Comparison of ENCODE assay signal across 23 cellular contexts in the genomic region with DNA sequence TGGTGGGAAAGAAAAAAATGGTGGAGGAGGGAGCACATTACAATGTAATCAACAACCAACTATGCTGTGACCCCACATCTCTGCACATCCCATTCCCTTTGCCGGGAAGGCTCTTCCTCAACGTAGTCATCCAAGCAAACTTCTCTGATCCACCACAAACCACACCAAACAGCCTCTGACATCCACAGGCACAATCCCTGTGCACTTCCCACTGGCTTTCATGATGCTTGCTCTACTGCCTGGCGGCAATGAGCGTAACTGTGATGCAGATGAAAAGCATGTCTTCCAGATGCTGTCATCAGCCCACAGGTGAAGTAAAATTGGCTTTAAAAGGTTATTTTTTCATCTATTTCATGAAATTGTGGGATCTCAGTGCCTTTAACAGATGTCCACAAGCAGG.
A peak's percentile ranks its signal among the peaks of the same experiment; 100 is the strongest.
DNase-seq lines count a peak whose midpoint lies in the region; ATAC-seq and TF ChIP-seq lines count a peak whose summit lies in the region.
"Had no signal": no experiment of that assay in that cellular context is flagged by ENCODE, and none has a peak within 500 bp of the region (broad histone marks: within the 10 kb centered on the region; RNA-seq: fewer than 3 reads in every experiment).

No MANE protein-coding gene starts in this region.

- in situ Hi-C loops in astrocyte of the spinal cord (cut with HindIII; ENCODE audit: low sequenced_read_pairs): no loop called here

- H3K4me3 ChIP-seq in HFF-Myc (replicated peaks; ENCODE audit: low read depth, low read length) (no peak overlapping the region), astrocyte of the spinal cord (ENCODE audit: low read depth, low read length) (no peak overlapping the region)
- H3K4me3 ChIP-seq: A549, adrenal gland had no signal

- ATAC-seq in HG03571 (IDR thresholded peaks at IDR 0.05; ENCODE audit: unreplicated experiment) (no peak), sciatic nerve (no peak), HG02884 (IDR thresholded peaks at IDR 0.05; ENCODE audit: unreplicated experiment) (no peak)
- ATAC-seq: A549; CD8-positive, alpha-beta T cell; effector memory CD8-positive, alpha-beta T cell; naive thymus-derived CD8-positive, alpha-beta T cell; Right ventricle myocardium inferior; stimulated activated naive CD8-positive, alpha-beta T cell treated with anti-CD3 and anti-CD28 coated beads, Interleukin-15, amount 100 ng/mL, for 72 hours; T-cell had no signal

- intact Hi-C loops in sciatic nerve (cut with DNase I): no loop called here

- DNase-seq in AG08395 (ENCODE audit: low spot score): peak; percentile 86
- DNase-seq in HFF-Myc (ENCODE audit: extremely low read depth, low read depth): peak; percentile 92
- peak; percentile 91 for DNase-seq in astrocyte of the spinal cord (ENCODE audit: low read depth, low spot score)
- peak; percentile 53 for DNase-seq in kidney tubule cell (ENCODE audit: low spot score)
- no peak for DNase-seq in stimulated activated CD4-positive, alpha-beta T cell treated with anti-CD3 and anti-CD28 coated beads, Interleukin-2, amount 100 ng/mL, for 24 hours
- DNase-seq in sciatic nerve (ENCODE audit: low spot score): no peak
- DNase-seq: activated CD4-positive, alpha-beta T cell treated with anti-CD3 and anti-CD28 coated beads, Interleukin-2, amount 10 ng/mL, durations not matched to agents 24 days and 14 days; activated effector memory CD4-positive, alpha-beta T cell treated with Interleukin-2 at 50 U/mL for 16 hours; adrenal gland; CD8-positive, alpha-beta T cell; effector memory CD8-positive, alpha-beta T cell; islet precursor cell; naive thymus-derived CD8-positive, alpha-beta T cell; NCI-H1417 treated with DMSO at 0.1 percent for 48 hours; NCI-H2171; NCI-H69; stimulated activated CD4-positive, alpha-beta T cell treated with anti-CD3 and anti-CD28 coated beads, Interleukin-2, amount 100 ng/mL, for 48 hours; stimulated activated naive CD8-positive, alpha-beta T cell treated with anti-CD3 and anti-CD28 coated beads, Interleukin-15, amount 100 ng/mL, for 72 hours; T-cell had no signal

- TF ChIP-seq CTCF in HFF-Myc (IDR thresholded peaks at IDR 0.05; ENCODE audit: low read depth, low read length, missing control alignments) (no peak), astrocyte of the spinal cord (IDR thresholded peaks at IDR 0.05; ENCODE audit: low read depth, low read length) (no peak)

Comparison
In these comparisons a context has a peak if more than half of its experiments do, and no peak if none do; other contexts are left out.
1. DNase-seq: peak in AG08395 (single experiment), HFF-Myc (single experiment), astrocyte of the spinal cord (single experiment) and kidney tubule cell (single experiment); none in stimulated activated CD4-positive, alpha-beta T cell treated with anti-CD3 and anti-CD28 coated beads, Interleukin-2, amount 100 ng/mL, for 24 hours (0 of 2) and sciatic nerve (single experiment).